1 cellular context compared by ENCODE assay signal in the genomic region with DNA sequence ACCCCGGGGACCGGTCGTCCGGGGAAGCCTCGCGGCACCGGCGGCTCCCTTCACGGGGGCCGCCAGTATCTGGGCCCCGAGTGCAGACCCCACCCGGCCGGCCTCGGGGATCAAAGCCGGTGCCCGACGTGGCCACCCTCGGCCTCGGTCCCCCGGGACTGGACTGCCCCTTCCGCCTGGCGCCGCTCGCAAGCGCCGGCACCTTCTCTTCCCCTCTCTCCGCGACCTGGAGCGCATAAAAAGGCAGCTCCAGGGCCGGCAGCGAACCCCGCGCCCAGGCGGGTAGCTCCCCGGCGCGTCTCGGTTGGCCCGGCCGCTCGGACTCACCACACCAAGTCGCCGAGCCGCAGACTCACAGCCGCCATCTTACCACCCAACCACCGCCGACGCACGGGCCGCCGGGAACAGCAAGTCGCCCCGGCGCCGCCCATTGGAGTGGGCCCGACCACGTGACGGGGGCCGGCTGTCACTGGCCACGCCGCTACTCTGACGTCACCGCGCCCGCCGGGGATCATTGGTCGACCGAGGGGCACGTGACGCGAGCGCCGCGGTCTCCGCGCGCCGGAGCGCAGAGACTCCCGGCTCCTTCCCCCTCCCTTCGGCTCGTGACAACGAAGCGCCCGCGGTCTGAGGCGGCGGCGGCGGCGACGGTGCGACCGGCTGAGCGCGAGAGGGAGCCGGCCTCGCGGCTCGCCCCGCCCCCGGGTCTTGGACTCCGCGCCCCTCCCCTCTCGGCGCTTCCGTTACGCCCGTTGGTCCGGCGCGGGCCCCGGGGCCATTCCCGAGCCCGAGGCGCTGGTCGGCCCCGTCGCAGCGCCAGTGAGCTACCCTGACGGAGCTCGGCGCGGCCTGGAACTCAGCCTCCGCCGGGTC.
TF ChIP-seq lines count a peak whose summit lies in the region.

A gene (minus strand): TSS at position 388 of the 873 bp plus-strand sequence. CDS start 23 bp downstream, at position 365.
A gene with protein sequence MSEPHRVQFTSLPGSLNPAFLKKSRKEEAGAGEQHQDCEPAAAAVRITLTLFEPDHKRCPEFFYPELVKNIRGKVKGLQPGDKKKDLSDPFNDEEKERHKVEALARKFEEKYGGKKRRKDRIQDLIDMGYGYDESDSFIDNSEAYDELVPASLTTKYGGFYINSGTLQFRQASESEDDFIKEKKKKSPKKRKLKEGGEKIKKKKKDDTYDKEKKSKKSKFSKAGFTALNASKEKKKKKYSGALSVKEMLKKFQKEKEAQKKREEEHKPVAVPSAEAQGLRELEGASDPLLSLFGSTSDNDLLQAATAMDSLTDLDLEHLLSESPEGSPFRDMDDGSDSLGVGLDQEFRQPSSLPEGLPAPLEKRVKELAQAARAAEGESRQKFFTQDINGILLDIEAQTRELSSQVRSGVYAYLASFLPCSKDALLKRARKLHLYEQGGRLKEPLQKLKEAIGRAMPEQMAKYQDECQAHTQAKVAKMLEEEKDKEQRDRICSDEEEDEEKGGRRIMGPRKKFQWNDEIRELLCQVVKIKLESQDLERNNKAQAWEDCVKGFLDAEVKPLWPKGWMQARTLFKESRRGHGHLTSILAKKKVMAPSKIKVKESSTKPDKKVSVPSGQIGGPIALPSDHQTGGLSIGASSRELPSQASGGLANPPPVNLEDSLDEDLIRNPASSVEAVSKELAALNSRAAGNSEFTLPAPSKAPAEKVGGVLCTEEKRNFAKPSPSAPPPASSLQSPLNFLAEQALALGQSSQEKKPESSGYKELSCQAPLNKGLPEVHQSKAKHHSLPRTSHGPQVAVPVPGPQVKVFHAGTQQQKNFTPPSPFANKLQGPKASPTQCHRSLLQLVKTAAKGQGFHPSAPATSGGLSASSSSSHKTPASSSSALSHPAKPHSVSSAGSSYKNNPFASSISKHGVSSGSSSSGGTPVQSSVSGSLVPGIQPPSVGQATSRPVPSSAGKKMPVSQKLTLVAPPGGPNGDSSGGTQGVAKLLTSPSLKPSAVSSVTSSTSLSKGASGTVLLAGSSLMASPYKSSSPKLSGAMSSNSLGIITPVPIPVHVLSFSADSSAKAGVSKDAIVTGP (N-terminal part only) (plus strand): TSS at position 581 of the 873 bp plus-strand sequence. CDS start 5,437 bp downstream, outside the sequence.

TF ChIP-seq in HepG2, 621 proteins besides CTCF, POLR2A, EP300 and RAD21 (continued from another document):
- TF ChIP-seq, protein P1, sequence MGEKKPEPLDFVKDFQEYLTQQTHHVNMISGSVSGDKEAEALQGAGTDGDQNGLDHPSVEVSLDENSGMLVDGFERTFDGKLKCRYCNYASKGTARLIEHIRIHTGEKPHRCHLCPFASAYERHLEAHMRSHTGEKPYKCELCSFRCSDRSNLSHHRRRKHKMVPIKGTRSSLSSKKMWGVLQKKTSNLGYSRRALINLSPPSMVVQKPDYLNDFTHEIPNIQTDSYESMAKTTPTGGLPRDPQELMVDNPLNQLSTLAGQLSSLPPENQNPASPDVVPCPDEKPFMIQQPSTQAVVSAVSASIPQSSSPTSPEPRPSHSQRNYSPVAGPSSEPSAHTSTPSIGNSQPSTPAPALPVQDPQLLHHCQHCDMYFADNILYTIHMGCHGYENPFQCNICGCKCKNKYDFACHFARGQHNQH (CRISPR knock-in tag; IDR thresholded peaks at IDR 0.05), result no peak
- TF ChIP-seq SMAD1 (CRISPR knock-in tag; IDR thresholded peaks at IDR 0.05; ENCODE audit: borderline replicate concordance, low read depth) (peak; percentile 55; the same call in 1 of the 2 replicates), RNF2 (conservative IDR thresholded peaks at IDR 0.05; ENCODE audit: low read depth) (no peak), PHB2 (IDR thresholded peaks at IDR 0.05; ENCODE audit: partially characterized antibody) (no peak), BCL6 (CRISPR knock-in tag; IDR thresholded peaks at IDR 0.05) (0 out of 2 replicates have a peak, but pooled peaks have one; percentile 9), NPAS2 (CRISPR knock-in tag; IDR thresholded peaks at IDR 0.05; ENCODE audit: borderline replicate concordance) (no peak), RFX3 (CRISPR knock-in tag; IDR thresholded peaks at IDR 0.05) (no peak), RBM22 (optimal IDR thresholded peaks at IDR 0.05; ENCODE audit: low read length) (no peak), ZNF550 (CRISPR knock-in tag; IDR thresholded peaks at IDR 0.05; ENCODE audit: borderline replicate concordance) (no peak), KAT8 (CRISPR knock-in tag; IDR thresholded peaks at IDR 0.05) (peak; percentile 86), ESRRA (CRISPR knock-in tag; IDR thresholded peaks at IDR 0.05; ENCODE audit: low read depth) (no peak)
- TF ChIP-seq, protein P2, sequence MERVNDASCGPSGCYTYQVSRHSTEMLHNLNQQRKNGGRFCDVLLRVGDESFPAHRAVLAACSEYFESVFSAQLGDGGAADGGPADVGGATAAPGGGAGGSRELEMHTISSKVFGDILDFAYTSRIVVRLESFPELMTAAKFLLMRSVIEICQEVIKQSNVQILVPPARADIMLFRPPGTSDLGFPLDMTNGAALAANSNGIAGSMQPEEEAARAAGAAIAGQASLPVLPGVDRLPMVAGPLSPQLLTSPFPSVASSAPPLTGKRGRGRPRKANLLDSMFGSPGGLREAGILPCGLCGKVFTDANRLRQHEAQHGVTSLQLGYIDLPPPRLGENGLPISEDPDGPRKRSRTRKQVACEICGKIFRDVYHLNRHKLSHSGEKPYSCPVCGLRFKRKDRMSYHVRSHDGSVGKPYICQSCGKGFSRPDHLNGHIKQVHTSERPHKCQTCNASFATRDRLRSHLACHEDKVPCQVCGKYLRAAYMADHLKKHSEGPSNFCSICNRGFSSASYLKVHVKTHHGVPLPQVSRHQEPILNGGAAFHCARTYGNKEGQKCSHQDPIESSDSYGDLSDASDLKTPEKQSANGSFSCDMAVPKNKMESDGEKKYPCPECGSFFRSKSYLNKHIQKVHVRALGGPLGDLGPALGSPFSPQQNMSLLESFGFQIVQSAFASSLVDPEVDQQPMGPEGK (CRISPR knock-in tag; IDR thresholded peaks at IDR 0.05), result 0 out of 2 replicates have a peak, but pooled peaks have one; percentile 12
- TF ChIP-seq, protein P3, sequence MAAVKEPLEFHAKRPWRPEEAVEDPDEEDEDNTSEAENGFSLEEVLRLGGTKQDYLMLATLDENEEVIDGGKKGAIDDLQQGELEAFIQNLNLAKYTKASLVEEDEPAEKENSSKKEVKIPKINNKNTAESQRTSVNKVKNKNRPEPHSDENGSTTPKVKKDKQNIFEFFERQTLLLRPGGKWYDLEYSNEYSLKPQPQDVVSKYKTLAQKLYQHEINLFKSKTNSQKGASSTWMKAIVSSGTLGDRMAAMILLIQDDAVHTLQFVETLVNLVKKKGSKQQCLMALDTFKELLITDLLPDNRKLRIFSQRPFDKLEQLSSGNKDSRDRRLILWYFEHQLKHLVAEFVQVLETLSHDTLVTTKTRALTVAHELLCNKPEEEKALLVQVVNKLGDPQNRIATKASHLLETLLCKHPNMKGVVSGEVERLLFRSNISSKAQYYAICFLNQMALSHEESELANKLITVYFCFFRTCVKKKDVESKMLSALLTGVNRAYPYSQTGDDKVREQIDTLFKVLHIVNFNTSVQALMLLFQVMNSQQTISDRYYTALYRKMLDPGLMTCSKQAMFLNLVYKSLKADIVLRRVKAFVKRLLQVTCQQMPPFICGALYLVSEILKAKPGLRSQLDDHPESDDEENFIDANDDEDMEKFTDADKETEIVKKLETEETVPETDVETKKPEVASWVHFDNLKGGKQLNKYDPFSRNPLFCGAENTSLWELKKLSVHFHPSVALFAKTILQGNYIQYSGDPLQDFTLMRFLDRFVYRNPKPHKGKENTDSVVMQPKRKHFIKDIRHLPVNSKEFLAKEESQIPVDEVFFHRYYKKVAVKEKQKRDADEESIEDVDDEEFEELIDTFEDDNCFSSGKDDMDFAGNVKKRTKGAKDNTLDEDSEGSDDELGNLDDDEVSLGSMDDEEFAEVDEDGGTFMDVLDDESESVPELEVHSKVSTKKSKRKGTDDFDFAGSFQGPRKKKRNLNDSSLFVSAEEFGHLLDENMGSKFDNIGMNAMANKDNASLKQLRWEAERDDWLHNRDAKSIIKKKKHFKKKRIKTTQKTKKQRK (IDR thresholded peaks at IDR 0.05; ENCODE audit: low read length), result no peak
